ENCODE assay signal across 29 cellular contexts in the genomic region with DNA sequence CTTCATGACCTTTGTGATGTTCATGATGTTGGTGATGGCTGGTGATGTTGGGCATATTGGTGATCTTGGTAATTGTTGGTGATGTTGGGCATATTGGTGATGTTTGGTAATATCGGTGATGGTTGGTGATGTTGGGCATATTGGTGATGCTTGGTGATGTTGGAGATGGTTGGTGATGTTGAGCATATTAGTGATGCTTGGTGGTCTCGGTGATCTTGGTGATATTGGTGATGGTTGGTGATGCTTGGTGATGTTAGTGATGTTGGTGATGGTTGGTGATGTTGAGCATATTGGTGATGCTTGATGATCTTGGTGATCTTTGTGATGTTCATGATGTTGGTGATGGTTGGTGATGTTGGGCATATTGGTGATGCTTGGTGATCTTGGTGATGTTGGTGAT.
"Had no signal": no experiment of that assay in that cellular context is flagged by ENCODE, and none has a peak within 500 bp of the region (broad histone marks: within the 10 kb centered on the region; RNA-seq: fewer than 3 reads in every experiment).

No MANE protein-coding gene starts in this region.

- H3K27ac ChIP-seq: adrenal gland, body of pancreas, cardiac muscle cell, colonic mucosa, epithelial cell of prostate, esophagus squamous epithelium, gastroesophageal sphincter had no signal

- H3K36me3 ChIP-seq: adrenal gland, cardiac muscle cell, colonic mucosa, esophagus squamous epithelium, gastroesophageal sphincter had no signal

- H3K9me3 ChIP-seq: adrenal gland, esophagus squamous epithelium, gastroesophageal sphincter had no signal

- H3K27me3 ChIP-seq: adrenal gland, body of pancreas, cardiac muscle cell, colonic mucosa, esophagus squamous epithelium had no signal

- ATAC-seq: activated CD4-positive, alpha-beta T cell treated with anti-CD3 and anti-CD28 coated beads for 36 hours; activated CD8-positive, alpha-beta memory T cell treated with anti-CD3 and anti-CD28 coated beads, Interleukin-2, amount 10 ng/mL, durations not matched to agents 7 days and 5 days; activated CD8-positive, alpha-beta T cell treated with anti-CD3 and anti-CD28 coated beads, Interleukin-2, amount 10 ng/mL, durations not matched to agents 7 days and 5 days; activated naive CD8-positive, alpha-beta T cell treated with anti-CD3 and anti-CD28 coated beads, Interleukin-2, amount 50 U/mL, for 24 hours; body of pancreas; gastroesophageal sphincter had no signal

- H3K4me3 ChIP-seq: adrenal gland, body of pancreas, cardiac muscle cell, colonic mucosa, esophagus squamous epithelium, gastroesophageal sphincter had no signal

- H3K4me1 ChIP-seq: adrenal gland, body of pancreas, colonic mucosa, esophagus squamous epithelium, gastroesophageal sphincter had no signal

- DNase-seq: activated CD4-positive, alpha-beta memory T cell treated with anti-CD3 and anti-CD28 coated beads for 36 hours; activated CD4-positive, alpha-beta T cell treated with anti-CD3 and anti-CD28 coated beads for 36 hours; activated CD4-positive, alpha-beta T cell treated with anti-CD3 and anti-CD28 coated beads, Interleukin-2, amount 10 ng/mL, durations not matched to agents 24 days and 14 days; activated CD4-positive, CD25-positive, alpha-beta regulatory T cell; activated CD4-positive, CD25-positive, alpha-beta regulatory T cell treated with anti-CD3 and anti-CD28 coated beads, Interleukin-2, amount 50 U/mL, for 72 hours; activated CD8-positive, alpha-beta memory T cell treated with anti-CD3 and anti-CD28 coated beads, Interleukin-2, amount 10 ng/mL, durations not matched to agents 7 days and 5 days; activated CD8-positive, alpha-beta memory T cell treated with anti-CD3 and anti-CD28 coated beads, Interleukin-2, amount 50 U/mL, for 4 hours; activated CD8-positive, alpha-beta T cell treated with anti-CD3 and anti-CD28 coated beads, Interleukin-2, amount 10 ng/mL, durations not matched to agents 7 days and 5 days; activated effector memory CD4-positive, alpha-beta T cell treated with anti-CD3 and anti-CD28 coated beads, Interleukin-2, amount 50 U/mL, for 16 hours; activated naive CD4-positive, alpha-beta T cell treated with anti-CD3 and anti-CD28 coated beads for 36 hours; activated naive CD8-positive, alpha-beta T cell treated with anti-CD3 and anti-CD28 coated beads for 36 hours; activated naive CD8-positive, alpha-beta T cell treated with anti-CD3 and anti-CD28 coated beads, Interleukin-2, amount 50 U/mL, for 24 hours; activated T-cell treated with anti-CD3 and anti-CD28 coated beads, Interleukin-2, amount 50 U/mL, for 1 hour; activated T-cell treated with anti-CD3 and anti-CD28 coated beads, Interleukin-2, amount 50 U/mL, for 48 hours; amygdala; aorta; body of pancreas; central memory CD4-positive, alpha-beta T cell; cerebellar nuclear complex; colonic mucosa; effector CD8-positive, alpha-beta T cell; esophagus squamous epithelium; foreskin melanocyte; T-helper 2 cell had no signal

- FAIRE-seq: endothelial cell of umbilical vein had no signal
